In the genomic region with DNA sequence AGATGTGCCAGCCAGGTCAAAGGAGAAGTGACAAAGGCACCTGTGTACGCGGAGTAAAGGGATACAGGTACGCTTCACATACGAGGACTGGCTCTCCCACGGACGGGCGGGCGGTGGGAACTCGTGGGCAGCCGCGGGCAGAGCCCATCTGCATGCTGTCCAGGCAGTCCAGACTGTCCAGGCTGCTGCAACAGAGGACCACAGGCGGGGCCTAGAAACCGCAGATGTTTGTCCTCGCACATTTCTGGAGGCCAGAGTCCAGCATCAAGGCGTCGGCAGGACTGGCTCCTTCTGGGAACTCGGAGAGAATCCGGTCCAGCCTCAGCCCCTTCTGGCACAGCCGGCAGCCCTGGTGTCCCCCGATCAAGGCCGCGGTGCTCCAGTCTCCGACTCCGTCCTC, we compare ENCODE assay signal across 6 cellular contexts.
DNase-seq lines count a peak whose midpoint lies in the region; ATAC-seq, FAIRE-seq and TF ChIP-seq lines count a peak whose summit lies in the region.
"Not testable (repeated sequence)": the region's sequence is repeated elsewhere in the genome, so short reads cannot be mapped to it uniquely, and the experiment has no call there.

No MANE protein-coding gene starts in this region.

- H2BK120ac ChIP-seq in IMR-90 (ENCODE audit: low read depth, low read length), result not testable (repeated sequence)

- POLR2A ChIA-PET in IMR-90 (lab: Charles Lee; ENCODE audit: unreplicated experiment); GM12878 (lab: Charles Lee); HepG2 (lab: Yijun Ruan, JAX): not testable (repeated sequence)

- not testable (repeated sequence) for H3K4me2 ChIP-seq in IMR-90 (ENCODE audit: low read depth, low read length); GM12878 (ENCODE audit: control insufficient read depth, insufficient read depth); HepG2 (ENCODE audit: low read depth, low read length)

- H3K4ac ChIP-seq in IMR-90 (ENCODE audit: low read depth, low read length), result not testable (repeated sequence)

- peak; percentile 36 for ATAC-seq in IMR-90 (ENCODE audit: low read depth)
- ATAC-seq in GM12878, result not testable (repeated sequence)
- peak; percentile 47 for ATAC-seq in Right ventricle myocardium superior (ENCODE audit: poor library complexity)
- peak; percentile 30 to 62 for ATAC-seq in right cardiac atrium
- ATAC-seq in HepG2, result peak; percentile 38; the same call in 1 of the 3 replicates
- ATAC-seq in sciatic nerve, result peak; percentile 40

- H3K9me3 ChIP-seq in IMR-90 (ENCODE audit: control insufficient read depth, insufficient read depth, low read length); GM12878 (replicated peaks; ENCODE audit: control insufficient read depth, insufficient read depth, low read length); right cardiac atrium (ENCODE audit: control insufficient read depth, low read length); HepG2 (ENCODE audit: low read length): not testable (repeated sequence)

- not testable (repeated sequence) for DNase-seq in IMR-90; GM12878 (ENCODE audit: low read depth, low spot score); Right ventricle myocardium superior; right cardiac atrium; HepG2 (ENCODE audit: low spot score); sciatic nerve (ENCODE audit: low spot score)

- not testable (repeated sequence) for H4K5ac ChIP-seq in IMR-90 (ENCODE audit: low read depth, low read length)

- H4K20me1 ChIP-seq in IMR-90 (ENCODE audit: insufficient read depth, low read length); GM12878 (ENCODE audit: control insufficient read depth, insufficient read depth); HepG2 (ENCODE audit: insufficient read depth, low read length): not testable (repeated sequence)

- CTCF ChIA-PET in IMR-90 (lab: Yijun Ruan, JAX); GM12878 (lab: Yijun Ruan, JAX); HepG2 (lab: Yijun Ruan, JAX; ENCODE audit: low intra/inter-chr PET ratio, low total read pairs): not testable (repeated sequence)

- RAD21 ChIA-PET in GM12878 (lab: Charles Lee; ENCODE audit: unreplicated experiment), result not testable (repeated sequence)

- H3K79me1 ChIP-seq in IMR-90 (ENCODE audit: low read depth in 1 of 2, low read length in 2 of 2), result not testable (repeated sequence)

- in situ Hi-C loops in IMR-90 (cut with MboI; ENCODE audit: low sequenced_read_pairs); GM12878 (cut with MboI); HepG2 (cut with HindIII; ENCODE audit: extremely low pct_ligation_motif_present, low pct_unique_long_range_greater_than_20kb): not testable (repeated sequence)

- not testable (repeated sequence) for TF ChIP-seq EP300 in GM12878 (IDR thresholded peaks at IDR 0.05; ENCODE audit: borderline replicate concordance in 1 of 2, control insufficient read depth in 1 of 2, low read depth in 2 of 2, low read length in 2 of 2); HepG2 (IDR thresholded peaks at IDR 0.05; ENCODE audit: low read depth in 2 of 2, low read length in 2 of 2); HepG2 (CRISPR knock-in tag; IDR thresholded peaks at IDR 0.05; ENCODE audit: borderline replicate concordance)

- TF ChIP-seq RAD21 in IMR-90 (IDR thresholded peaks at IDR 0.05; ENCODE audit: low read length); GM12878 (IDR thresholded peaks at IDR 0.05; ENCODE audit: insufficient read depth, low read depth, low read length); HepG2 (CRISPR knock-in tag; IDR thresholded peaks at IDR 0.05): not testable (repeated sequence)

- H3K4me3 ChIP-seq in IMR-90 (ENCODE audit: insufficient read depth, low read depth, low read length); GM12878; right cardiac atrium (ENCODE audit: low read length); HepG2 (replicated peaks in 1 of 3; ENCODE audit: insufficient read depth in 1 of 3, low read depth in 2 of 3, low read length in 3 of 3): not testable (repeated sequence)

- SMC1A ChIA-PET in GM12878 (lab: Charles Lee; ENCODE audit: uncharacterized antibody, unreplicated experiment), result not testable (repeated sequence)

- dilution Hi-C loops in IMR-90 (cut with HindIII; ENCODE audit: low sequenced_read_pairs, unreplicated experiment), result not testable (repeated sequence)

- not testable (repeated sequence) for H3K9me1 ChIP-seq in IMR-90 (ENCODE audit: insufficient read depth, low read length)

- H2BK5ac ChIP-seq in IMR-90 (ENCODE audit: low read depth, low read length, poor library complexity, severe bottlenecking), result not testable (repeated sequence)

- WGBS in IMR-90 (ENCODE audit: extremely low coverage in 2 of 2, insufficient read length in 1 of 2), 2 experiments, result no CpG with 5 or more reads among the region's 24 CpGs
- WGBS in GM12878 (ENCODE audit: insufficient coverage, insufficient replicate concordance, low lambda C conversion rate, missing lambda C conversion rate), result no CpG with 5 or more reads among the region's 24 CpGs
- no CpG with 5 or more reads among the region's 24 CpGs for WGBS in right cardiac atrium
- no CpG with 5 or more reads among the region's 24 CpGs for WGBS in HepG2 (ENCODE audit: low lambda C conversion rate)

- not testable (repeated sequence) for H3K27me3 ChIP-seq in IMR-90 (ENCODE audit: control insufficient read depth, insufficient read depth, low read length); GM12878 (replicated peaks in 1 of 2; ENCODE audit: control insufficient read depth in 2 of 2, insufficient read depth in 2 of 2, low read length in 1 of 2); right cardiac atrium (ENCODE audit: control insufficient read depth, insufficient read depth); HepG2 (ENCODE audit: control insufficient read depth in 1 of 2, insufficient read depth in 2 of 2, low read length in 2 of 2)

- not testable (repeated sequence) for H2AK9ac ChIP-seq in IMR-90 (replicated peaks; ENCODE audit: low read depth, low read length, poor library complexity)

- not testable (repeated sequence) for H3K36me3 ChIP-seq in IMR-90 (ENCODE audit: control insufficient read depth, insufficient read depth, low read length); GM12878 (ENCODE audit: control insufficient read depth in 2 of 2, insufficient read depth in 2 of 2, low read length in 1 of 2); HepG2 (replicated peaks in 1 of 2; ENCODE audit: control insufficient read depth in 1 of 2, insufficient read depth in 2 of 2, low read length in 2 of 2)

- H3K14ac ChIP-seq in IMR-90 (replicated peaks; ENCODE audit: low read depth, low read length), result not testable (repeated sequence)

- BruUV-seq in IMR-90 (replicated peaks; lab: Mats Ljungman, UMichigan); HepG2 (replicated peaks; lab: Mats Ljungman, UMichigan): not testable (repeated sequence)
- BruUV-seq in GM12878 (replicated peaks; lab: Mats Ljungman, UMichigan), result TSS peak; percentile 96

- H3K56ac ChIP-seq in IMR-90 (ENCODE audit: extremely low read depth, insufficient read depth, low read length), result not testable (repeated sequence)

- intact Hi-C loops in IMR-90 (cut with micrococcal nuclease); GM12878 (cut with micrococcal nuclease; ENCODE audit: unreplicated experiment); Right ventricle myocardium superior (cut with DNase I); right cardiac atrium (cut with DNase I); HepG2 (cut with micrococcal nuclease; ENCODE audit: unreplicated experiment); sciatic nerve (cut with DNase I): not testable (repeated sequence)

- not testable (repeated sequence) for TF ChIP-seq CTCF in IMR-90 (conservative IDR thresholded peaks at IDR 0.05; ENCODE audit: low read depth, low read length); GM12878 (IDR thresholded peaks at IDR 0.05 in 2 of 3, conservative IDR thresholded peaks at IDR 0.05 in 1 of 3; ENCODE audit: control insufficient read depth in 2 of 3, extremely low read depth in 1 of 3, insufficient read depth in 1 of 3, low read depth in 3 of 3, low read length in 3 of 3); HepG2 (CRISPR knock-in tag; IDR thresholded peaks at IDR 0.05)

- not testable (repeated sequence) for H2AK5ac ChIP-seq in IMR-90 (ENCODE audit: low read depth, low read length)

- H4K8ac ChIP-seq in IMR-90 (ENCODE audit: low read depth in 2 of 2, low read length in 2 of 2), result not testable (repeated sequence)

- H3K9ac ChIP-seq in IMR-90 (ENCODE audit: low read depth, low read length); GM12878 (ENCODE audit: control insufficient read depth, insufficient read depth, low read length); HepG2 (ENCODE audit: insufficient read depth, low read depth, low read length): not testable (repeated sequence)

- H3K79me2 ChIP-seq in GM12878 (ENCODE audit: control insufficient read depth, insufficient read depth, low read length); HepG2 (ENCODE audit: insufficient read depth, low read length): not testable (repeated sequence)

- TF ChIP-seq POLR2A in IMR-90 (IDR thresholded peaks at IDR 0.05; ENCODE audit: low read depth, low read length); GM12878 (IDR thresholded peaks at IDR 0.05; ENCODE audit: low read depth, low read length); HepG2 (IDR thresholded peaks at IDR 0.05; ENCODE audit: insufficient read depth in 1 of 2, low read depth in 2 of 2, low read length in 2 of 2): not testable (repeated sequence)

- H3K4me1 ChIP-seq in IMR-90 (ENCODE audit: control insufficient read depth, insufficient read depth, low read length); GM12878 (ENCODE audit: control insufficient read depth, insufficient read depth, low read length); right cardiac atrium (ENCODE audit: control insufficient read depth, insufficient read depth, low read length); HepG2 (ENCODE audit: insufficient read depth, low read length): not testable (repeated sequence)

- H2AFZ ChIP-seq in IMR-90 (replicated peaks; ENCODE audit: low read length, poor library complexity); GM12878 (ENCODE audit: control insufficient read depth, low read depth, low read length); HepG2 (ENCODE audit: low read length): not testable (repeated sequence)

- not testable (repeated sequence) for FAIRE-seq in GM12878 (lab: Jason Lieb, UNC); HepG2 (lab: Jason Lieb, UNC)

- not testable (repeated sequence) for H2BK15ac ChIP-seq in IMR-90 (ENCODE audit: low read depth, low read length)

- H4K91ac ChIP-seq in IMR-90 (ENCODE audit: insufficient read depth, low read depth, low read length), result not testable (repeated sequence)

- not testable (repeated sequence) for H3K27ac ChIP-seq in IMR-90 (ENCODE audit: insufficient read depth, low read length); GM12878 (ENCODE audit: control insufficient read depth, insufficient read depth); right cardiac atrium (ENCODE audit: low read length); HepG2 (ENCODE audit: extremely low read length, insufficient read depth, low read length)

- not testable (repeated sequence) for H3K23ac ChIP-seq in IMR-90 (ENCODE audit: low read depth, low read length)

- H2BK20ac ChIP-seq in IMR-90 (ENCODE audit: low read depth, low read length), result not testable (repeated sequence)

- not testable (repeated sequence) for H3K18ac ChIP-seq in IMR-90 (ENCODE audit: low read depth, low read length)
